Comparison of ENCODE assay signal across 8 cellular contexts in genomic region chr6:99588618-99589289, GRCh38. TPM values are rescaled to one million over a fixed set of nuclear protein-coding genes. Genes with fewer than 3 reads are reported as not detected.
DNase-seq lines count a peak whose midpoint lies in the region; ATAC-seq and TF ChIP-seq lines count a peak whose summit lies in the region.

No MANE protein-coding gene starts in this region.

- H3K27ac ChIP-seq in iPS-18a (ENCODE audit: low read length) (no peak overlapping the region), skeletal muscle tissue (ENCODE audit: low read depth, low read length) (no peak overlapping the region)

- no peaks in the 10 kb centered on the region for H3K36me3 ChIP-seq in iPS-18a (ENCODE audit: control insufficient read depth, low read depth, low read length)
- no peaks in the 10 kb centered on the region for H3K36me3 ChIP-seq in skeletal muscle tissue (ENCODE audit: control insufficient read depth in 3 of 3, insufficient read depth in 3 of 3, low read length in 3 of 3)

- DNase-seq in NCI-H1048 (lab: John Stamatoyannopoulos, UW) (peak; percentile 46), SW480 (ENCODE audit: low spot score) (peak; percentile 79), astrocyte of the spinal cord (ENCODE audit: low read depth, low spot score) (peak; percentile 73), COLO829 (ENCODE audit: low spot score) (no peak)

- H3K4me3 ChIP-seq in astrocyte of the spinal cord (ENCODE audit: low read depth, low read length) (peak overlapping the region; percentile 44), iPS-18a (ENCODE audit: low read length) (peak overlapping the region; percentile 57), skeletal muscle tissue (ENCODE audit: low read length in 3 of 3) (peak overlapping the region; percentile 56 to 78 (median 74))

- TF ChIP-seq CTCF in GM12874 (IDR thresholded peaks at IDR 0.05; ENCODE audit: insufficient read depth, low read depth, low read length) (peak; percentile 63), astrocyte of the spinal cord (IDR thresholded peaks at IDR 0.05; ENCODE audit: low read depth, low read length) (peak; percentile 58)

- H3K9me3 ChIP-seq in iPS-18a (ENCODE audit: control insufficient read depth, low read depth, low read length) (no peaks in the 10 kb centered on the region), skeletal muscle tissue (ENCODE audit: control insufficient read depth in 3 of 3, low read length in 3 of 3) (no peaks in the 10 kb centered on the region)

- H3K9ac ChIP-seq in iPS-18a (ENCODE audit: low read length) = no peak overlapping the region
- H3K9ac ChIP-seq in skeletal muscle tissue (ENCODE audit: low read depth in 1 of 3, low read length in 3 of 3) = peak overlapping the region in 2 of 3 donors; percentile 50 to 53

- H3K4me1 ChIP-seq in iPS-18a (ENCODE audit: control insufficient read depth, low read depth, low read length) (no peaks in the 10 kb centered on the region), skeletal muscle tissue (ENCODE audit: control insufficient read depth in 3 of 3, insufficient read depth in 3 of 3, low read length in 3 of 3) (peaks cover 14 to 23% (median 22%) of the 10 kb centered on the region in 3 donors)

- in situ Hi-C loops in astrocyte of the spinal cord (cut with HindIII; ENCODE audit: low sequenced_read_pairs) = no loop called here

- peak; percentile 93 for ATAC-seq in HG02588 (IDR thresholded peaks at IDR 0.05; ENCODE audit: unreplicated experiment)

- H3K27me3 ChIP-seq in iPS-18a (ENCODE audit: control insufficient read depth, insufficient read depth, low read length) (peaks cover 95% of the 10 kb centered on the region), skeletal muscle tissue (ENCODE audit: control insufficient read depth in 3 of 3, insufficient read depth in 3 of 3, low read length in 3 of 3) (peaks cover 57 to 62% (median 60%) of the 10 kb centered on the region in 3 donors)

RNA-seq across cellular contexts. Expression of gene PRDM13, which starts 17.9 kb away (rescaled TPM):
- not detected for total RNA-seq in skeletal muscle tissue

RNA-seq across cellular contexts. Expression of gene CCNC, which starts 20.3 kb away (rescaled TPM):
- total RNA-seq in skeletal muscle tissue = 38.1 TPM
